ENCODE assay signal across 10 cellular contexts in genomic region chr2:148812306-148812705, GRCh38.
DNase-seq lines count a peak whose midpoint lies in the region; ATAC-seq and TF ChIP-seq lines count a peak whose summit lies in the region.
"Had no signal": no experiment of that assay in that cellular context is flagged by ENCODE, and none has a peak within 500 bp of the region (broad histone marks: within the 10 kb centered on the region; RNA-seq: fewer than 3 reads in every experiment).

No MANE protein-coding gene starts in this region.

- POLR2A ChIA-PET in SK-N-SH (lab: Yijun Ruan, JAX): no interaction called here

- no peaks in the 10 kb centered on the region for H4K20me1 ChIP-seq in GM23338 (replicated peaks; ENCODE audit: insufficient read depth)
- no peaks in the 10 kb centered on the region for H4K20me1 ChIP-seq in SK-N-SH (ENCODE audit: insufficient read depth)

- DNase-seq in GM23338 (ENCODE audit: low spot score) (no peak), SK-N-SH (peak; percentile 25), fibroblast of villous mesenchyme (ENCODE audit: low read depth) (peak; percentile 49), retinal pigment epithelial cell (ENCODE audit: low read depth) (peak; percentile 44), NCI-H69 (lab: John Stamatoyannopoulos, UW) (no peak), RKO (ENCODE audit: low spot score) (no peak)
- no peak for DNase-seq in stimulated activated naive CD4-positive, alpha-beta T cell treated with Interleukin-2 at 50 U/mL for 16 hours (lab: John Stamatoyannopoulos, UW)
- DNase-seq: NCI-H1930 had no signal

- TF ChIP-seq CTCF in GM23338 (conservative IDR thresholded peaks at IDR 0.05; ENCODE audit: low read depth in 2 of 2) (no peak), SK-N-SH (IDR thresholded peaks at IDR 0.05) (no peak), fibroblast of villous mesenchyme (IDR thresholded peaks at IDR 0.05; ENCODE audit: insufficient read depth, low read depth, low read length) (no peak), retinal pigment epithelial cell (conservative IDR thresholded peaks at IDR 0.05; ENCODE audit: low read depth, low read length) (no peak)

- H3K4me3 Mint-ChIP-seq in GM23338: no peak overlapping the region

- H3K36me3 Mint-ChIP-seq in GM23338 (ENCODE audit: low read depth): peaks cover 5% of the 10 kb centered on the region; the same call in 1 of the 3 replicates

- H3K4me1 ChIP-seq in GM23338 (ENCODE audit: insufficient read depth) (peaks cover 31% of the 10 kb centered on the region), SK-N-SH (ENCODE audit: control insufficient read depth in 1 of 2, insufficient read depth in 2 of 2, low read depth in 1 of 2, low read length in 1 of 2) (peaks cover 0 to 9% of the 10 kb centered on the region in 2 experiments; a peak in 1 of 4 replicates)

- H3K27ac Mint-ChIP-seq in GM23338: peak overlapping the region; percentile 55; the same call in 1 of the 2 replicates

- H3K9me3 ChIP-seq in SK-N-SH: no peaks in the 10 kb centered on the region

- H2AFZ ChIP-seq in GM23338 (0 out of 2 replicates have a peak overlapping the region, but pooled peaks have one; percentile 28), SK-N-SH (ENCODE audit: low read depth) (no peak overlapping the region)

- TF ChIP-seq RAD21 in SK-N-SH (IDR thresholded peaks at IDR 0.05; ENCODE audit: low read length): no peak

- H3K79me2 ChIP-seq in GM23338 (replicated peaks; ENCODE audit: insufficient read depth) (no peaks in the 10 kb centered on the region), SK-N-SH (ENCODE audit: insufficient read depth) (no peaks in the 10 kb centered on the region)

- H3F3A ChIP-seq in GM23338 (replicated peaks; ENCODE audit: low read depth) (no peaks in the 10 kb centered on the region), SK-N-SH (replicated peaks; ENCODE audit: insufficient read depth) (no peaks in the 10 kb centered on the region)

- WGBS in SK-N-SH (ENCODE audit: low lambda C conversion rate): 25% methylated on average over 2 of the region's 6 CpGs

- TF ChIP-seq EP300 in SK-N-SH (IDR thresholded peaks at IDR 0.05; ENCODE audit: borderline replicate concordance in 1 of 2, low read depth in 1 of 2, low read length in 1 of 2): peak in 1 of 2 experiments; percentile 10; a peak in 1 of 4 replicates

- ATAC-seq in GM23338 (no peak), HG03045 (IDR thresholded peaks at IDR 0.05; ENCODE audit: unreplicated experiment) (no peak)

- H3K27ac ChIP-seq in GM23338 (ENCODE audit: low read depth) (no peak overlapping the region), SK-N-SH (ENCODE audit: low read depth in 2 of 2, low read length in 1 of 2) (no peak overlapping the region; a peak in 1 of 4 replicates)
- H3K27ac ChIP-seq: SK-N-MC had no signal

- peaks cover 51% of the 10 kb centered on the region for H3K4me1 Mint-ChIP-seq in GM23338

- CTCF ChIA-PET in SK-N-SH (lab: Yijun Ruan, JAX): interaction anchor here (1.3 to 1.4 kb wide), 2 partner anchors 9 to 13 kb away, joined by 4 to 6 read pairs; no protein-coding TSS in a partner anchor

- peaks cover 7% of the 10 kb centered on the region for H3K9me3 Mint-ChIP-seq in GM23338

- H3K4me3 ChIP-seq in GM23338: no peak overlapping the region
- no peak overlapping the region for H3K4me3 ChIP-seq in SK-N-SH (ENCODE audit: low read depth in 2 of 2, low read length in 1 of 2)
- no peak overlapping the region for H3K4me3 ChIP-seq in fibroblast of villous mesenchyme (ENCODE audit: low read depth, low read length)
- no peak overlapping the region for H3K4me3 ChIP-seq in retinal pigment epithelial cell (ENCODE audit: low read length)
- H3K4me3 ChIP-seq: SK-N-MC had no signal

- no peaks in the 10 kb centered on the region for H3K27me3 ChIP-seq in GM23338 (ENCODE audit: insufficient read depth)
- no peaks in the 10 kb centered on the region for H3K27me3 ChIP-seq in SK-N-SH (ENCODE audit: insufficient read depth)

- no peak overlapping the region for H3K9ac ChIP-seq in SK-N-SH

- H3K36me3 ChIP-seq in GM23338 (ENCODE audit: insufficient read depth): no peaks in the 10 kb centered on the region
- no peaks in the 10 kb centered on the region for H3K36me3 ChIP-seq in SK-N-SH (replicated peaks in 1 of 2; ENCODE audit: control insufficient read depth in 1 of 2, insufficient read depth in 2 of 2, low read length in 1 of 2)

- no peak overlapping the region for H3K4me2 ChIP-seq in GM23338
- no peak overlapping the region for H3K4me2 ChIP-seq in SK-N-SH

- peaks cover 18% of the 10 kb centered on the region for H3K27me3 Mint-ChIP-seq in GM23338 (ENCODE audit: insufficient read depth, low read depth, poor library complexity)

- H3K9me2 ChIP-seq in GM23338 (ENCODE audit: insufficient read depth) (no peaks in the 10 kb centered on the region), SK-N-SH (no peaks in the 10 kb centered on the region)

TF ChIP-seq in SK-N-SH, 30 proteins besides CTCF, POLR2A, EP300 and RAD21 (continues in another document):
- no peak for TF ChIP-seq FOXM1 (IDR thresholded peaks at IDR 0.05; ENCODE audit: low read depth)
- TF ChIP-seq ELF1 (IDR thresholded peaks at IDR 0.05): no peak
- TF ChIP-seq, protein P1, sequence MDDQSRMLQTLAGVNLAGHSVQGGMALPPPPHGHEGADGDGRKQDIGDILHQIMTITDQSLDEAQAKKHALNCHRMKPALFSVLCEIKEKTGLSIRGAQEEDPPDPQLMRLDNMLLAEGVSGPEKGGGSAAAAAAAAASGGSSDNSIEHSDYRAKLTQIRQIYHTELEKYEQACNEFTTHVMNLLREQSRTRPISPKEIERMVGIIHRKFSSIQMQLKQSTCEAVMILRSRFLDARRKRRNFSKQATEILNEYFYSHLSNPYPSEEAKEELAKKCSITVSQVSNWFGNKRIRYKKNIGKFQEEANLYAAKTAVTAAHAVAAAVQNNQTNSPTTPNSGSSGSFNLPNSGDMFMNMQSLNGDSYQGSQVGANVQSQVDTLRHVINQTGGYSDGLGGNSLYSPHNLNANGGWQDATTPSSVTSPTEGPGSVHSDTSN (IDR thresholded peaks at IDR 0.05): peak; percentile 25; the same call in 1 of the 2 replicates
- TF ChIP-seq ZBTB33 (IDR thresholded peaks at IDR 0.05; ENCODE audit: borderline replicate concordance, low read depth): no peak
- TF ChIP-seq TAF1 (IDR thresholded peaks at IDR 0.05; ENCODE audit: borderline replicate concordance, low read depth, low read length): no peak
- no peak for TF ChIP-seq GATA2 (CRISPR knock-in tag; IDR thresholded peaks at IDR 0.05)
- TF ChIP-seq FOSL2 (IDR thresholded peaks at IDR 0.05; ENCODE audit: borderline replicate concordance, low read depth): 0 out of 2 replicates have a peak, but pooled peaks have one; percentile 11
- TF ChIP-seq FOXJ3 (CRISPR knock-in tag; IDR thresholded peaks at IDR 0.05): no peak
- TF ChIP-seq SIN3A (IDR thresholded peaks at IDR 0.05; ENCODE audit: borderline replicate concordance, low read depth, low read length): no peak
- no peak for TF ChIP-seq YY1 (IDR thresholded peaks at IDR 0.05; ENCODE audit: low read depth)
- no peak for TF ChIP-seq RXRA (IDR thresholded peaks at IDR 0.05; ENCODE audit: borderline replicate concordance, low read depth)
- TF ChIP-seq USF1 (IDR thresholded peaks at IDR 0.05; ENCODE audit: borderline replicate concordance, low read depth): no peak
- no peak for TF ChIP-seq POLR2AphosphoS5 (IDR thresholded peaks at IDR 0.05; ENCODE audit: low read depth, low read length)
- TF ChIP-seq GABPA (IDR thresholded peaks at IDR 0.05; ENCODE audit: low read depth): no peak
- TF ChIP-seq MAX (IDR thresholded peaks at IDR 0.05; ENCODE audit: low read depth): peak; percentile 94
- no peak for TF ChIP-seq MEF2A (IDR thresholded peaks at IDR 0.05; ENCODE audit: borderline replicate concordance, low read depth)
- TF ChIP-seq CHD2 (IDR thresholded peaks at IDR 0.05; ENCODE audit: low read length, partially characterized antibody): no peak
- TF ChIP-seq NRF1 (IDR thresholded peaks at IDR 0.05; ENCODE audit: low read depth, low read length): no peak
- TF ChIP-seq MXI1 (IDR thresholded peaks at IDR 0.05; ENCODE audit: low read depth, low read length): no peak
- TF ChIP-seq IRF3 (IDR thresholded peaks at IDR 0.05; ENCODE audit: low read depth, low read length): no peak
- TF ChIP-seq JUND (IDR thresholded peaks at IDR 0.05): no peak; the same call in 1 of the 2 replicates
- peak; percentile 67 for TF ChIP-seq TCF12 (IDR thresholded peaks at IDR 0.05)

Comparison
In these comparisons a context has a peak if more than half of its experiments do, and no peak if none do; other contexts are left out.
1. DNase-seq: peak in SK-N-SH (single experiment), fibroblast of villous mesenchyme (single experiment) and retinal pigment epithelial cell (single experiment); none in GM23338 (single experiment), NCI-H69 (single experiment), RKO (single experiment) and stimulated activated naive CD4-positive, alpha-beta T cell treated with Interleukin-2 at 50 U/mL for 16 hours (single experiment).